ENCODE assay signal across 8 cellular contexts in the genomic region with DNA sequence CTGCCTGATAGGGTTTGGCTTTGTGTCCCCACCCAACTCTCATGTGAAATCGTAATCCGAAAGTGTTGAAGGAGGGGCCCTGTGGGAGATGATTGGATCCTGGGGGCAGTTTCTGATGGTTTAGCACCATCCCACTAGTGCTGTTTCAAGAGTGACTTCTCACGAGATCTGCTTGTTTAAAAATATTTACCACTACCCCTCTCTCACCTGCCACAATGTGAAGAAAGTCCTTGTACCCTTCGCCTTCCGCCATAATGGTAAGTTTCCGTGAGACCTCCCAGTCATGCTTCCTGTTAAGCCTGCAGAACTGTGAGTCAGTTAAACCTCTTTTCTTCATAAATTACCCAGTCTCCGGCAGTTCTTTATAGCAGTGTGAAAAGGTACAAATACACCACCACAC. TPM values are rescaled to one million over a fixed set of nuclear protein-coding genes. Genes with fewer than 3 reads are reported as not detected.
A peak's percentile ranks its signal among the peaks of the same experiment; 100 is the strongest.
DNase-seq lines count a peak whose midpoint lies in the region; ATAC-seq and TF ChIP-seq lines count a peak whose summit lies in the region.

No MANE protein-coding gene starts in this region.

- H3K27ac ChIP-seq in OCI-LY7 (ENCODE audit: low read depth, low read length, poor library complexity, severe bottlenecking) (peak overlapping the region; percentile 96), gastrocnemius medialis (peak overlapping the region; percentile 97 to 100 (median 100)), foreskin keratinocyte (no peak overlapping the region)

- no peak overlapping the region; the same call in 1 of the 2 replicates for H2AFZ ChIP-seq in OCI-LY7 (ENCODE audit: low read length)

- H3K27me3 Mint-ChIP-seq in activated T-helper 17 cell treated with anti-CD3 and anti-CD28 coated beads, Interleukin-2, amount 50 U/mL, for 72 hours = no peaks in the 10 kb centered on the region

- H3K4me2 ChIP-seq in OCI-LY7 (ENCODE audit: low read length) = peak overlapping the region; percentile 85

- ATAC-seq in GM18868 (IDR thresholded peaks at IDR 0.05; ENCODE audit: unreplicated experiment) (peak; percentile 12), gastrocnemius medialis (no peak), foreskin keratinocyte (no peak)
- peak; percentile 8 for ATAC-seq in activated T-helper 17 cell treated with anti-CD3 and anti-CD28 coated beads, Interleukin-2, amount 50 U/mL, for 72 hours (replicated peaks)

- TF ChIP-seq CTCF in OCI-LY7 (conservative IDR thresholded peaks at IDR 0.05; ENCODE audit: low read length) (no peak), gastrocnemius medialis (IDR thresholded peaks at IDR 0.05 in 4 of 5, conservative IDR thresholded peaks at IDR 0.05 in 1 of 5) (no peak), foreskin keratinocyte (conservative IDR thresholded peaks at IDR 0.05) (no peak)

- H3K4me1 ChIP-seq in OCI-LY7 (ENCODE audit: insufficient read depth, low read length, poor library complexity, severe bottlenecking) (peaks cover 19% of the 10 kb centered on the region), gastrocnemius medialis (peaks cover 23 to 28% of the 10 kb centered on the region in 2 donors), foreskin keratinocyte (no peaks in the 10 kb centered on the region)

- no peaks in the 10 kb centered on the region for H3K9me2 ChIP-seq in OCI-LY7 (ENCODE audit: insufficient read depth, low read length)

- peak overlapping the region; percentile 98 for H3K27ac Mint-ChIP-seq in activated T-helper 17 cell treated with anti-CD3 and anti-CD28 coated beads, Interleukin-2, amount 50 U/mL, for 72 hours

- DNase-seq in OCI-LY7 (ENCODE audit: low spot score) (peak; percentile 30), gastrocnemius medialis (no peak), hippocampal formation (lab: John Stamatoyannopoulos, UW) (no peak), foreskin keratinocyte (no peak), DMS 273 (lab: John Stamatoyannopoulos, UW; ENCODE audit: unreplicated experiment) (no peak)
- DNase-seq in effector CD8-positive, alpha-beta T cell (lab: John Stamatoyannopoulos, UW) = no peak

- H3K36me3 ChIP-seq in OCI-LY7 (ENCODE audit: insufficient read depth, low read length) = peaks cover 25% of the 10 kb centered on the region
- H3K36me3 ChIP-seq in gastrocnemius medialis = no peaks in the 10 kb centered on the region

- CTCF ChIA-PET in OCI-LY7 (lab: Charles Lee; ENCODE audit: unreplicated experiment) = interaction anchor here (1.0 kb wide), 1 partner anchor 87 kb away, joined by 5 read pairs; no protein-coding TSS in a partner anchor

- H3K4me3 ChIP-seq in OCI-LY7 (ENCODE audit: low read depth, low read length, poor library complexity, severe bottlenecking) (peak overlapping the region; percentile 95), gastrocnemius medialis (no peak overlapping the region)

- POLR2A ChIA-PET in OCI-LY7 (lab: Charles Lee) = interaction anchor here (1.1 to 4.0 kb wide), 12 partner anchors 12 to 685 kb away, joined by 3 to 52 read pairs (median 8); partner anchors contain the start of gene PUM3

- peaks cover 53% of the 10 kb centered on the region for H3K79me2 ChIP-seq in OCI-LY7 (ENCODE audit: insufficient read depth, low read depth, low read length)

- in situ Hi-C loops in gastrocnemius medialis (cut with MboI; ENCODE audit: low sequenced_read_pairs in 4 of 4) = loop anchor here in 1 of 4 donors (25.0 kb wide), 1 partner anchor 291 kb away; no protein-coding TSS in a partner anchor

- H3K4me3 Mint-ChIP-seq in activated T-helper 17 cell treated with anti-CD3 and anti-CD28 coated beads, Interleukin-2, amount 50 U/mL, for 72 hours = peak overlapping the region; percentile 95

- H3K9me3 Mint-ChIP-seq in activated T-helper 17 cell treated with anti-CD3 and anti-CD28 coated beads, Interleukin-2, amount 50 U/mL, for 72 hours = no peaks in the 10 kb centered on the region

- H3K36me3 Mint-ChIP-seq in activated T-helper 17 cell treated with anti-CD3 and anti-CD28 coated beads, Interleukin-2, amount 50 U/mL, for 72 hours (ENCODE audit: low read depth) = peaks cover 44% of the 10 kb centered on the region

- no peak for TF ChIP-seq POLR2A in gastrocnemius medialis (IDR thresholded peaks at IDR 0.05)

- no TSS peak for BruUV-seq in OCI-LY7 (replicated peaks; lab: Mats Ljungman, UMichigan)

- intact Hi-C loops in OCI-LY7 (cut with micrococcal nuclease; ENCODE audit: unreplicated experiment) = loop anchor here (2.0 to 5.0 kb wide), 3 partner anchors 62 to 686 kb away; partner anchors contain the start of gene PUM3
- intact Hi-C loops in gastrocnemius medialis (cut with DNase I; ENCODE audit: low total_unique reads) = loop anchor here (5.0 kb wide), 2 partner anchors 61 to 769 kb away; no protein-coding TSS in a partner anchor

- H3K9me3 ChIP-seq in OCI-LY7 (ENCODE audit: low read length) (no peaks in the 10 kb centered on the region), gastrocnemius medialis (no peaks in the 10 kb centered on the region)

- H3K27me3 ChIP-seq in gastrocnemius medialis (no peaks in the 10 kb centered on the region), foreskin keratinocyte (no peaks in the 10 kb centered on the region)

- H4K20me1 ChIP-seq in OCI-LY7 (ENCODE audit: insufficient read depth, low read length) = 0 out of 2 replicates have a peak, but pooled peaks cover 3% of the 10 kb centered on the region

- peaks cover 13% of the 10 kb centered on the region for H3K4me1 Mint-ChIP-seq in activated T-helper 17 cell treated with anti-CD3 and anti-CD28 coated beads, Interleukin-2, amount 50 U/mL, for 72 hours

RNA-seq across cellular contexts. Expression of gene RFX3, which starts 2.7 kb away (rescaled TPM):
- total RNA-seq in OCI-LY7 (2014; rRNA removed; shearing (Covaris generic)) = 6.9 and 11.5 TPM in 2 replicates
- 18.1 and 22.4 TPM in 2 replicates for total RNA-seq in OCI-LY7 (2022)
- total RNA-seq in activated T-helper 17 cell treated with anti-CD3 and anti-CD28 coated beads, Interleukin-2, amount 50 U/mL, for 72 hours = 10 to 100 TPM in 1 of 2 donors, 1 to 10 TPM in 1; 8.7 to 19.8 TPM
- 10 to 100 TPM in 1 of 4 donors, 1 to 10 TPM in 3; 2.1 to 11.5 (median 7.3) TPM for total RNA-seq in gastrocnemius medialis
- 2.2 and 2.5 TPM in 2 replicates for total RNA-seq in foreskin keratinocyte
- 0.38 TPM in 2 replicates for polyA plus RNA-seq in foreskin keratinocyte

Comparison
In these comparisons a context has a peak if more than half of its experiments do, and no peak if none do; other contexts are left out.
1. ATAC-seq: peak in GM18868 (single experiment) and activated T-helper 17 cell treated with anti-CD3 and anti-CD28 coated beads, Interleukin-2, amount 50 U/mL, for 72 hours (single experiment); none in gastrocnemius medialis (0 of 2) and foreskin keratinocyte (single experiment).